In genomic region chr11:66844496-66845142, GRCh38 we compare ENCODE assay signal across 10 cellular contexts. TPM values are rescaled to one million over a fixed set of nuclear protein-coding genes. Genes with fewer than 3 reads are reported as not detected.
DNase-seq lines count a peak whose midpoint lies in the region; ATAC-seq, FAIRE-seq and TF ChIP-seq lines count a peak whose summit lies in the region.
"Had no signal": no experiment of that assay in that cellular context is flagged by ENCODE, and none has a peak within 500 bp of the region (broad histone marks: within the 10 kb centered on the region; RNA-seq: fewer than 3 reads in every experiment).

No MANE protein-coding gene starts in this region.

- peaks cover 37% of the 10 kb centered on the region for H3K36me3 ChIP-seq in adipocyte (ENCODE audit: control insufficient read depth, insufficient read depth, low read length, severe bottlenecking)
- peaks cover 0 to 22% of the 10 kb centered on the region in 2 donors for H3K36me3 ChIP-seq in vagina
- no peaks in the 10 kb centered on the region for H3K36me3 ChIP-seq in small intestine (ENCODE audit: control insufficient read depth in 2 of 2, insufficient read depth in 2 of 2, low read length in 2 of 2)

- no peak for TF ChIP-seq POLR2A in vagina (IDR thresholded peaks at IDR 0.05)

- H3K9me3 ChIP-seq in adipocyte (ENCODE audit: control insufficient read depth, low read length) (no peaks in the 10 kb centered on the region), vagina (no peaks in the 10 kb centered on the region), small intestine (ENCODE audit: control insufficient read depth, low read depth) (no peaks in the 10 kb centered on the region)

- H3K4me3 Mint-ChIP-seq in stimulated activated naive CD8-positive, alpha-beta T cell treated with anti-CD3 and anti-CD28 coated beads, Interleukin-15, Interleukin-2, amounts not matched to agents 100 ng/mL and 50 ng/mL, for 24 hours: peak overlapping the region; percentile 94
- H3K4me3 Mint-ChIP-seq in memory B cell: peak overlapping the region; percentile 90

- TF ChIP-seq CTCF in vagina (IDR thresholded peaks at IDR 0.05) (no peak), foreskin keratinocyte (conservative IDR thresholded peaks at IDR 0.05) (no peak)

- H3K4me1 ChIP-seq in adipocyte (ENCODE audit: control insufficient read depth, insufficient read depth, low read length) (peaks cover 35% of the 10 kb centered on the region), vagina (peaks cover 29% of the 10 kb centered on the region), foreskin keratinocyte (peaks cover 3% of the 10 kb centered on the region), small intestine (ENCODE audit: control insufficient read depth in 2 of 2, insufficient read depth in 1 of 2, low read depth in 1 of 2, low read length in 1 of 2) (peaks cover 4 to 11% of the 10 kb centered on the region in 2 donors)

- intact Hi-C loops in vagina (cut with DNase I): no loop called here

- peak overlapping the region; percentile 99 for H3K9ac ChIP-seq in adipocyte (ENCODE audit: low read length)

- no peak for ATAC-seq in stimulated activated naive CD8-positive, alpha-beta T cell treated with anti-CD3 and anti-CD28 coated beads, Interleukin-15, Interleukin-2, amounts not matched to agents 100 U/mL and 50 U/mL, for 24 hours
- no peak for ATAC-seq in memory B cell (ENCODE audit: low read depth)
- ATAC-seq in foreskin keratinocyte: no peak

- H3K4me1 Mint-ChIP-seq in stimulated activated naive CD8-positive, alpha-beta T cell treated with anti-CD3 and anti-CD28 coated beads, Interleukin-15, Interleukin-2, amounts not matched to agents 100 ng/mL and 50 ng/mL, for 24 hours (ENCODE audit: low read depth): peaks cover 43% of the 10 kb centered on the region
- H3K4me1 Mint-ChIP-seq in memory B cell: peaks cover 28% of the 10 kb centered on the region

- peak overlapping the region; percentile 95 for H3K27ac Mint-ChIP-seq in stimulated activated naive CD8-positive, alpha-beta T cell treated with anti-CD3 and anti-CD28 coated beads, Interleukin-15, Interleukin-2, amounts not matched to agents 100 ng/mL and 50 ng/mL, for 24 hours
- peak overlapping the region; percentile 95 for H3K27ac Mint-ChIP-seq in memory B cell

- no peak for DNase-seq in stimulated activated naive CD8-positive, alpha-beta T cell treated with anti-CD3 and anti-CD28 coated beads, Interleukin-15, Interleukin-2, amounts not matched to agents 100 U/mL and 50 U/mL, for 24 hours
- DNase-seq in adipocyte (ENCODE audit: low read depth): no peak
- DNase-seq in memory B cell (ENCODE audit: low spot score in 2 of 2): no peak
- peak in 1 of 2 donors; percentile 86 for DNase-seq in vagina (ENCODE audit: extremely low spot score in 2 of 2)
- no peak for DNase-seq in foreskin keratinocyte
- DNase-seq in small intestine: no peak
- no peak for DNase-seq in NCI-H2171 treated with DMSO at 0.1 percent for 48 hours (lab: John Stamatoyannopoulos, UW)
- DNase-seq: effector CD4-positive, alpha-beta T cell; Right ventricle myocardium superior had no signal

- H3K9me3 Mint-ChIP-seq in stimulated activated naive CD8-positive, alpha-beta T cell treated with anti-CD3 and anti-CD28 coated beads, Interleukin-15, Interleukin-2, amounts not matched to agents 100 ng/mL and 50 ng/mL, for 24 hours: no peaks in the 10 kb centered on the region
- H3K9me3 Mint-ChIP-seq in memory B cell: no peaks in the 10 kb centered on the region

- no peak for FAIRE-seq in small intestine (lab: Jason Lieb, UNC)

- H3K27me3 ChIP-seq in adipocyte (replicated peaks; ENCODE audit: control insufficient read depth, insufficient read depth, low read length) (no peaks in the 10 kb centered on the region), vagina (no peaks in the 10 kb centered on the region), foreskin keratinocyte (no peaks in the 10 kb centered on the region), small intestine (ENCODE audit: control insufficient read depth in 2 of 2, insufficient read depth in 2 of 2, low read length in 2 of 2) (no peaks in the 10 kb centered on the region)

- no peaks in the 10 kb centered on the region for H3K27me3 Mint-ChIP-seq in stimulated activated naive CD8-positive, alpha-beta T cell treated with anti-CD3 and anti-CD28 coated beads, Interleukin-15, Interleukin-2, amounts not matched to agents 100 ng/mL and 50 ng/mL, for 24 hours
- no peaks in the 10 kb centered on the region for H3K27me3 Mint-ChIP-seq in memory B cell

- peaks cover 22% of the 10 kb centered on the region for H3K36me3 Mint-ChIP-seq in stimulated activated naive CD8-positive, alpha-beta T cell treated with anti-CD3 and anti-CD28 coated beads, Interleukin-15, Interleukin-2, amounts not matched to agents 100 ng/mL and 50 ng/mL, for 24 hours (ENCODE audit: low read depth)
- peaks cover 2% of the 10 kb centered on the region for H3K36me3 Mint-ChIP-seq in memory B cell

- 89 to 94% (median 92%) methylated on average over 12 of the region's 12 CpGs for whole genome bisulfite sequencing in small intestine, 3 donors

- H3K27ac ChIP-seq in vagina (no peak overlapping the region), foreskin keratinocyte (no peak overlapping the region), small intestine (ENCODE audit: low read depth in 1 of 2, low read length in 1 of 2) (no peak overlapping the region)

- H3K4me3 ChIP-seq in adipocyte (ENCODE audit: low read length) (peak overlapping the region; percentile 99), vagina (peak overlapping the region; percentile 86 to 98), small intestine (ENCODE audit: low read depth in 1 of 2, low read length in 2 of 2) (no peak overlapping the region)

RNA-seq across cellular contexts. Expression of gene RCE1, which starts 1.4 kb away (rescaled TPM):
- total RNA-seq in vagina (23.6 TPM), foreskin keratinocyte (20.2 and 21.4 TPM in 2 replicates)
- polyA plus RNA-seq in foreskin keratinocyte (24.3 and 26.4 TPM in 2 replicates), small intestine (10 to 100 TPM; 15.1 to 21.7 (median 19.8) TPM)

RNA-seq across cellular contexts. Expression of gene LRFN4, which starts 12.2 kb away (rescaled TPM):
- total RNA-seq in vagina (8.1 TPM), foreskin keratinocyte (10.6 and 11.1 TPM in 2 replicates)
- polyA plus RNA-seq in foreskin keratinocyte (10.7 and 11.5 TPM in 2 replicates), small intestine (10 to 100 TPM in 1 of 3 donors, 1 to 10 TPM in 2; 1.4 to 12.2 (median 2.7) TPM)

Comparison
In these comparisons a context has a peak if more than half of its experiments do, and no peak if none do; other contexts are left out.
1. H3K4me3 ChIP-seq: peak in adipocyte (single experiment) and vagina (2 of 2); none in small intestine (0 of 2).